Comparison of ENCODE assay signal across 28 cellular contexts in the genomic region with DNA sequence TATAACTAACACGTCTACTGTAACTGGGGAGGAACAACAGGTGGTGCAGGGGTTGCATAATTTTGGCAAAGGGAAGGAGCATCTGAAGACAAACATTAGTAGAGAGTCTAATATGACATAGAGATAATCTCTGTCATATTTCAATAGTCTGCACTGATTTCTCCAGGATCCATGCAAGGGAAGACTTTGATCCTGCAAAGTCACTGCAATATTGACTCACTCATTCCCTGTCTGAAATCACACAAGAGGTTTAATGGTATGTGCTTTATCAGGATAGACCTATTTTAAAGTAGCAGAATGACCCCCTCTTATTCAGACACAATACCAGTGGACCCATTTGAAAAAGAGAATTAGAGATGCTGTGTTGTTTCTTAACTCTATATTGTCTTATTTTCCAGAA.
"Had no signal": no experiment of that assay in that cellular context is flagged by ENCODE, and none has a peak within 500 bp of the region (broad histone marks: within the 10 kb centered on the region; RNA-seq: fewer than 3 reads in every experiment).

No MANE protein-coding gene starts in this region.

- ATAC-seq: naive thymus-derived CD4-positive, alpha-beta T cell; natural killer cell; psoas muscle; right cardiac atrium; sciatic nerve; stimulated activated effector memory CD8-positive, alpha-beta T cell treated with anti-CD3 and anti-CD28 coated beads, Interleukin-12 subunit alpha, Interleukin-12 subunit beta, amount 100 ng/mL, for 72 hours; stimulated activated naive B cell treated with anti-CD40 and anti-IgM and Interleukin-4, amounts not matched to agents 10 μg/mL and 1 μg/mL and 100 μg/mL, for 72 hours had no signal

- H3K9ac ChIP-seq: neural progenitor cell, parathyroid adenoma had no signal

- H3K4me3 ChIP-seq: neural progenitor cell, ovary, psoas muscle, stomach, thoracic aorta, thyroid gland, tibial nerve, upper lobe of left lung, vagina had no signal

- DNase-seq: naive thymus-derived CD4-positive, alpha-beta T cell; natural killer cell; occipital lobe; ovary; posterior cingulate gyrus; psoas muscle; right cardiac atrium; small intestine; stimulated activated CD4-positive, alpha-beta T cell treated with anti-CD3 and anti-CD28 coated beads, Interleukin-15, amount 100 ng/mL, for 24 hours; stimulated activated CD4-positive, alpha-beta T cell treated with anti-CD3 and anti-CD28 coated beads, Interleukin-2, amount 100 ng/mL, for 24 hours; stimulated activated CD4-positive, alpha-beta T cell treated with anti-CD3 and anti-CD28 coated beads, Interleukin-2, amount 100 ng/mL, for 48 hours; stimulated activated CD4-positive, alpha-beta T cell treated with anti-CD3 and anti-CD28 coated beads, Interleukin-4, amount 100 ng/mL, for 24 hours; stimulated activated naive B cell treated with anti-CD40 and anti-IgM and Interleukin-4, amounts not matched to agents 10 μg/mL and 1 μg/mL and 100 μg/mL, for 72 hours; stimulated activated naive CD4-positive, alpha-beta T cell treated with Interleukin-2 at 50 U/mL for 16 hours; stomach; thyroid gland; upper lobe of left lung had no signal

- H3K4me1 ChIP-seq: parathyroid adenoma, psoas muscle, tibial nerve had no signal

- H3K4me2 ChIP-seq: neural progenitor cell had no signal

- H3K9me3 Mint-ChIP-seq: natural killer cell; nephron; neural progenitor cell; stimulated activated effector memory CD8-positive, alpha-beta T cell treated with anti-CD3 and anti-CD28 coated beads, Interleukin-12 subunit alpha, Interleukin-12 subunit beta, amount 100 ng/mL, for 72 hours; stimulated activated naive B cell treated with anti-CD40 and anti-IgM and Interleukin-4, amounts not matched to agents 10 μg/mL and 1 μg/mL and 100 μg/mL, for 72 hours; stimulated activated naive CD8-positive, alpha-beta T cell treated with anti-CD3 and anti-CD28 coated beads, Interleukin-15, Interleukin-2, amounts not matched to agents 100 ng/mL and 50 ng/mL, for 24 hours had no signal

- H3K9me3 ChIP-seq: ovary, psoas muscle, stomach, thoracic aorta, thyroid gland, tibial nerve, upper lobe of left lung, vagina had no signal

- H3K79me2 ChIP-seq: parathyroid adenoma had no signal

- H2AFZ ChIP-seq: neural progenitor cell, parathyroid adenoma had no signal

- H3K27ac ChIP-seq: neural progenitor cell, ovary, parathyroid adenoma, psoas muscle, stomach, thoracic aorta, thyroid gland, tibial nerve, upper lobe of left lung, vagina had no signal

- H3K36me3 ChIP-seq: neural progenitor cell, ovary, stomach, thoracic aorta, thyroid gland, tibial nerve, upper lobe of left lung, vagina had no signal

- H3K4me1 Mint-ChIP-seq: naive thymus-derived CD4-positive, alpha-beta T cell; natural killer cell; stimulated activated effector memory CD8-positive, alpha-beta T cell treated with anti-CD3 and anti-CD28 coated beads, Interleukin-12 subunit alpha, Interleukin-12 subunit beta, amount 100 ng/mL, for 72 hours; stimulated activated naive B cell treated with anti-CD40 and anti-IgM and Interleukin-4, amounts not matched to agents 10 μg/mL and 1 μg/mL and 100 μg/mL, for 72 hours had no signal

- H3K27ac Mint-ChIP-seq: naive thymus-derived CD4-positive, alpha-beta T cell; natural killer cell; nephron; neural progenitor cell; progenitor cell of endocrine pancreas; stimulated activated effector memory CD8-positive, alpha-beta T cell treated with anti-CD3 and anti-CD28 coated beads, Interleukin-12 subunit alpha, Interleukin-12 subunit beta, amount 100 ng/mL, for 72 hours; stimulated activated naive B cell treated with anti-CD40 and anti-IgM and Interleukin-4, amounts not matched to agents 10 μg/mL and 1 μg/mL and 100 μg/mL, for 72 hours; stimulated activated naive CD8-positive, alpha-beta T cell treated with anti-CD3 and anti-CD28 coated beads, Interleukin-15, Interleukin-2, amounts not matched to agents 100 ng/mL and 50 ng/mL, for 24 hours had no signal

- H3K36me3 Mint-ChIP-seq: naive thymus-derived CD4-positive, alpha-beta T cell; natural killer cell; neural progenitor cell; stimulated activated effector memory CD8-positive, alpha-beta T cell treated with anti-CD3 and anti-CD28 coated beads, Interleukin-12 subunit alpha, Interleukin-12 subunit beta, amount 100 ng/mL, for 72 hours; stimulated activated naive B cell treated with anti-CD40 and anti-IgM and Interleukin-4, amounts not matched to agents 10 μg/mL and 1 μg/mL and 100 μg/mL, for 72 hours had no signal

- H3K27me3 ChIP-seq: neural progenitor cell, ovary, stomach, thyroid gland, tibial nerve, upper lobe of left lung, vagina had no signal

- H3K4me3 Mint-ChIP-seq: naive thymus-derived CD4-positive, alpha-beta T cell; natural killer cell; nephron; neural progenitor cell; stimulated activated effector memory CD8-positive, alpha-beta T cell treated with anti-CD3 and anti-CD28 coated beads, Interleukin-12 subunit alpha, Interleukin-12 subunit beta, amount 100 ng/mL, for 72 hours; stimulated activated naive B cell treated with anti-CD40 and anti-IgM and Interleukin-4, amounts not matched to agents 10 μg/mL and 1 μg/mL and 100 μg/mL, for 72 hours; stimulated activated naive CD8-positive, alpha-beta T cell treated with anti-CD3 and anti-CD28 coated beads, Interleukin-15, Interleukin-2, amounts not matched to agents 100 ng/mL and 50 ng/mL, for 24 hours had no signal

- FAIRE-seq: small intestine, urothelium cell line had no signal

- H3K27me3 Mint-ChIP-seq: stimulated activated naive B cell treated with anti-CD40 and anti-IgM and Interleukin-4, amounts not matched to agents 10 μg/mL and 1 μg/mL and 100 μg/mL, for 72 hours had no signal
